Comparison of ENCODE assay signal across 1 cellular context in the genomic region with DNA sequence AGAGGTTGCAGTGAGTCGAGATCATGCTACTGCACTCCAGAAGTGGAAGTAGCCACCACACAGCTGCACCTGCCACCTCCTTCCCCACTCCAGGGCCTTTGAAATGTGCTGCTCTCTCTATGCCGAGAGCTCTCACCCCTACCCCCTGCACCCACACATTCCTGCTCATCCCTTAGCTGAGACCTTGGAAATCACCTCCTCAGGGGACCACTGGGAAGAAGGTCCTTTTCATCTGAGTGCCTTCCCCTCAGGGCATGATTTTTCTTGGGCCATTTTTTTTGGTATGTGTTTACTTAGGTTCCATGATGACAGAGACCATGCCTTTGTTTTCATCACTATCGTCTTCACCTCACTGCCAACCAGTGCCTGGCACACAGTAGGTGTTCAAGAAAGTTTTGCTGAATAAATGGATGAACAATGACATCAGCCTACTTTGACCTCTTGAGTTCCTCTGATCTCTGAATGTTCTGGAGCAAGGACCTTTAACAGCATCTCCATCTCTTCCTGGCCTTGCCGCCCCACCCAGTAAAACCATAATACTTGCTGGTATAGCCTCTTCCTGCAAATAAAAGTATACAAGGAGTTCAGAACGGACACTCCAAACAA.
TF ChIP-seq lines count a peak whose summit lies in the region.

No MANE protein-coding gene starts in this region.

TF ChIP-seq in IMR-90, 13 proteins besides CTCF, POLR2A, EP300 and RAD21:
- TF ChIP-seq MAZ (IDR thresholded peaks at IDR 0.05; ENCODE audit: borderline replicate concordance, low read depth, low read length): no peak
- no peak for TF ChIP-seq BHLHE40 (IDR thresholded peaks at IDR 0.05; ENCODE audit: low read depth, low read length)
- TF ChIP-seq, protein P1, sequence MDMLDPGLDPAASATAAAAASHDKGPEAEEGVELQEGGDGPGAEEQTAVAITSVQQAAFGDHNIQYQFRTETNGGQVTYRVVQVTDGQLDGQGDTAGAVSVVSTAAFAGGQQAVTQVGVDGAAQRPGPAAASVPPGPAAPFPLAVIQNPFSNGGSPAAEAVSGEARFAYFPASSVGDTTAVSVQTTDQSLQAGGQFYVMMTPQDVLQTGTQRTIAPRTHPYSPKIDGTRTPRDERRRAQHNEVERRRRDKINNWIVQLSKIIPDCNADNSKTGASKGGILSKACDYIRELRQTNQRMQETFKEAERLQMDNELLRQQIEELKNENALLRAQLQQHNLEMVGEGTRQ (IDR thresholded peaks at IDR 0.05; ENCODE audit: low read depth, low read length): no peak
